Comparison of ENCODE assay signal across 19 cellular contexts in the genomic region with DNA sequence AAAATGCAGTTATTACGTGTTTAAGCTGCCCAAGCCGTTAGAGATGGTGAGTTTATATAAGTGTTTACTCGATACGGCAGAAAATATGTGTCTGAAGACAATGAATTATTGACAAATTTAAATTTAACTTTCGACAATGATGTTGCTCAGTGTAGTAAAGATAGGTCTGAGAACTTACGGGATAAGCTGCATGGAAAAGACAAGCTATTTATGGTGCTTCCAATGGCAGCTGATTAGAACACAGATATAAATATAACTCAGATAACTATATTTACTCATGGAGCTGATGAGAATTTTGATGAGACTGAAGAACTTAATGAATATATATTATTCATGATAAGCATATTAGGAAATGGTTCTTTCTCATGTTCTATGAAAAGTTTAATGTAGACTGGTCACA.
A peak's percentile ranks its signal among the peaks of the same experiment; 100 is the strongest.
DNase-seq lines count a peak whose midpoint lies in the region; ATAC-seq, FAIRE-seq and TF ChIP-seq lines count a peak whose summit lies in the region.
"Had no signal": no experiment of that assay in that cellular context is flagged by ENCODE, and none has a peak within 500 bp of the region (broad histone marks: within the 10 kb centered on the region; RNA-seq: fewer than 3 reads in every experiment).

No MANE protein-coding gene starts in this region.

- no peaks in the 10 kb centered on the region for H3K9me3 ChIP-seq in gastrocnemius medialis
- H3K9me3 ChIP-seq: HAP-1 had no signal

- no peaks in the 10 kb centered on the region for H3K27me3 ChIP-seq in gastrocnemius medialis

- no peak for TF ChIP-seq CTCF in gastrocnemius medialis (IDR thresholded peaks at IDR 0.05 in 4 of 5, conservative IDR thresholded peaks at IDR 0.05 in 1 of 5)

- H3K27ac ChIP-seq in gastrocnemius medialis = peak overlapping the region; percentile 44 to 66 (median 50)

- ATAC-seq in gastrocnemius medialis (peak; percentile 84 to 87), GM19328 (IDR thresholded peaks at IDR 0.05; ENCODE audit: unreplicated experiment) (no peak)

- peaks cover 0 to 16% of the 10 kb centered on the region in 2 donors for H3K4me1 ChIP-seq in gastrocnemius medialis
- H3K4me1 ChIP-seq: HAP-1 had no signal

- intact Hi-C loops in gastrocnemius medialis (cut with DNase I; ENCODE audit: low total_unique reads) = no loop called here

- peak; percentile 43 for FAIRE-seq in islet of Langerhans (lab: Jason Lieb, UNC)
- FAIRE-seq: GM12891, GM18507, H54 had no signal

- H3K4me3 ChIP-seq in gastrocnemius medialis = no peak overlapping the region
- H3K4me3 ChIP-seq: HAP-1 had no signal

- in situ Hi-C loops in gastrocnemius medialis (cut with MboI; ENCODE audit: low sequenced_read_pairs in 4 of 4) = loop anchor here in 1 of 4 donors (25.0 kb wide), 1 partner anchor 190 kb away; a partner anchor contains a TSS

- peaks cover 0 to 15% of the 10 kb centered on the region in 2 donors for H3K36me3 ChIP-seq in gastrocnemius medialis
- H3K36me3 ChIP-seq: HAP-1 had no signal

- no peak for TF ChIP-seq POLR2A in gastrocnemius medialis (IDR thresholded peaks at IDR 0.05)

- peak; percentile 30 for DNase-seq in myocyte (ENCODE audit: low read depth)
- DNase-seq in gastrocnemius medialis = no peak
- DNase-seq in activated effector memory CD4-positive, alpha-beta T cell treated with Interleukin-2 at 50 U/mL for 16 hours = no peak
- DNase-seq in NCI-H128 (lab: John Stamatoyannopoulos, UW; ENCODE audit: unreplicated experiment) = no peak
- DNase-seq: C1 segment of cervical spinal cord; Calu3; CD4-positive, alpha-beta memory T cell; COR-L47; DMS53; DMS79 treated with DMSO at 0.1 percent for 48 hours; GF-D8; GOT3; HFFc6 had no signal
